9 cellular contexts compared by ENCODE assay signal in genomic region chr21:37658994-37659458, GRCh38.
DNase-seq lines count a peak whose midpoint lies in the region; ATAC-seq, FAIRE-seq and TF ChIP-seq lines count a peak whose summit lies in the region.
"Had no signal": no experiment of that assay in that cellular context is flagged by ENCODE, and none has a peak within 500 bp of the region (broad histone marks: within the 10 kb centered on the region; RNA-seq: fewer than 3 reads in every experiment).

No MANE protein-coding gene starts in this region.

- TF ChIP-seq EP300 in GM12878 (IDR thresholded peaks at IDR 0.05; ENCODE audit: borderline replicate concordance in 1 of 2, control insufficient read depth in 1 of 2, low read depth in 2 of 2, low read length in 2 of 2): no peak

- no peak overlapping the region for H3K4me2 ChIP-seq in GM12878 (ENCODE audit: control insufficient read depth, insufficient read depth)

- no peak for TF ChIP-seq CTCF in GM12878 (IDR thresholded peaks at IDR 0.05 in 2 of 3, conservative IDR thresholded peaks at IDR 0.05 in 1 of 3; ENCODE audit: control insufficient read depth in 2 of 3, extremely low read depth in 1 of 3, insufficient read depth in 1 of 3, low read depth in 3 of 3, low read length in 3 of 3)

- WGBS in GM12878 (ENCODE audit: insufficient coverage, insufficient replicate concordance, low lambda C conversion rate, missing lambda C conversion rate): under 1% methylated on average over 6 of the region's 6 CpGs

- H3K27me3 ChIP-seq in GM12878 (replicated peaks in 1 of 2; ENCODE audit: control insufficient read depth in 2 of 2, insufficient read depth in 2 of 2, low read length in 1 of 2): no peaks in the 10 kb centered on the region; a peak in 1 of 4 replicates

- no peaks in the 10 kb centered on the region for H3K36me3 ChIP-seq in GM12878 (ENCODE audit: control insufficient read depth in 2 of 2, insufficient read depth in 2 of 2, low read length in 1 of 2)

- H3K4me3 ChIP-seq in GM12878: no peak overlapping the region

- RAD21 ChIA-PET in GM12878 (lab: Charles Lee; ENCODE audit: unreplicated experiment): no interaction called here

- POLR2A ChIA-PET in GM12878 (lab: Charles Lee): no interaction called here

- ATAC-seq in GM12878 (no peak), HG02798 (IDR thresholded peaks at IDR 0.05; ENCODE audit: poor library complexity, unreplicated experiment) (no peak)

- no peaks in the 10 kb centered on the region for H3K79me2 ChIP-seq in GM12878 (ENCODE audit: control insufficient read depth, insufficient read depth, low read length)

- no peak for FAIRE-seq in GM12878 (lab: Jason Lieb, UNC)

- no peaks in the 10 kb centered on the region for H4K20me1 ChIP-seq in GM12878 (ENCODE audit: control insufficient read depth, insufficient read depth)

- peak; percentile 7; the same call in 1 of the 2 replicates for TF ChIP-seq RAD21 in GM12878 (IDR thresholded peaks at IDR 0.05; ENCODE audit: insufficient read depth, low read depth, low read length)

- CTCF ChIA-PET in GM12878 (lab: Yijun Ruan, JAX): interaction anchor here (0.7 to 1.3 kb wide), 3 partner anchors 10 to 16 kb away, joined by 3 to 4 read pairs (median 3); no protein-coding TSS in a partner anchor

- no peaks in the 10 kb centered on the region for H3K4me1 ChIP-seq in GM12878 (ENCODE audit: control insufficient read depth, insufficient read depth, low read length)

- H3K27ac ChIP-seq in GM12878 (ENCODE audit: control insufficient read depth, insufficient read depth): no peak overlapping the region
- H3K27ac ChIP-seq in temporal lobe (ENCODE audit: low read depth, low read length): peak overlapping the region; percentile 14

- SMC1A ChIA-PET in GM12878 (lab: Charles Lee; ENCODE audit: uncharacterized antibody, unreplicated experiment): no interaction called here

- H3K9ac ChIP-seq in GM12878 (ENCODE audit: control insufficient read depth, insufficient read depth, low read length): no peak overlapping the region

- DNase-seq in HT1080 (ENCODE audit: low read depth) (peak; percentile 79), GM12878 (ENCODE audit: low read depth, low spot score) (no peak), islet precursor cell (peak; percentile 55), NCI-H1694 treated with DMSO at 0.1 percent for 48 hours (lab: John Stamatoyannopoulos, UW) (no peak), GM19240 (ENCODE audit: insufficient read length, low spot score) (no peak), OCI-M2 (lab: John Stamatoyannopoulos, UW; ENCODE audit: unreplicated experiment) (no peak)
- DNase-seq: left cardiac atrium had no signal

- H3K9me3 ChIP-seq in GM12878 (replicated peaks; ENCODE audit: control insufficient read depth, insufficient read depth, low read length): no peaks in the 10 kb centered on the region

- TF ChIP-seq POLR2A in GM12878 (IDR thresholded peaks at IDR 0.05; ENCODE audit: low read depth, low read length): no peak

- H2AFZ ChIP-seq in GM12878 (ENCODE audit: control insufficient read depth, low read depth, low read length): no peak overlapping the region

- intact Hi-C loops in GM12878 (cut with micrococcal nuclease; ENCODE audit: unreplicated experiment): no loop called here

- no TSS peak for BruUV-seq in GM12878 (replicated peaks; lab: Mats Ljungman, UMichigan)

- in situ Hi-C loops in GM12878 (cut with MboI): no loop called here

TF ChIP-seq in GM12878, 131 proteins besides CTCF, POLR2A, EP300 and RAD21:
- TF ChIP-seq MYC (IDR thresholded peaks at IDR 0.05; ENCODE audit: insufficient read depth, insufficient read length, insufficient replicate concordance, low read length, severe bottlenecking) (no peak), ASH2L (IDR thresholded peaks at IDR 0.05; ENCODE audit: borderline replicate concordance, low read depth) (no peak)

Comparison
In these comparisons a context has a peak if more than half of its experiments do, and no peak if none do; other contexts are left out.
1. DNase-seq: peak in HT1080 (single experiment) and islet precursor cell (single experiment); none in GM12878 (single experiment), NCI-H1694 treated with DMSO at 0.1 percent for 48 hours (single experiment), GM19240 (single experiment) and OCI-M2 (single experiment).